In the genomic region with DNA sequence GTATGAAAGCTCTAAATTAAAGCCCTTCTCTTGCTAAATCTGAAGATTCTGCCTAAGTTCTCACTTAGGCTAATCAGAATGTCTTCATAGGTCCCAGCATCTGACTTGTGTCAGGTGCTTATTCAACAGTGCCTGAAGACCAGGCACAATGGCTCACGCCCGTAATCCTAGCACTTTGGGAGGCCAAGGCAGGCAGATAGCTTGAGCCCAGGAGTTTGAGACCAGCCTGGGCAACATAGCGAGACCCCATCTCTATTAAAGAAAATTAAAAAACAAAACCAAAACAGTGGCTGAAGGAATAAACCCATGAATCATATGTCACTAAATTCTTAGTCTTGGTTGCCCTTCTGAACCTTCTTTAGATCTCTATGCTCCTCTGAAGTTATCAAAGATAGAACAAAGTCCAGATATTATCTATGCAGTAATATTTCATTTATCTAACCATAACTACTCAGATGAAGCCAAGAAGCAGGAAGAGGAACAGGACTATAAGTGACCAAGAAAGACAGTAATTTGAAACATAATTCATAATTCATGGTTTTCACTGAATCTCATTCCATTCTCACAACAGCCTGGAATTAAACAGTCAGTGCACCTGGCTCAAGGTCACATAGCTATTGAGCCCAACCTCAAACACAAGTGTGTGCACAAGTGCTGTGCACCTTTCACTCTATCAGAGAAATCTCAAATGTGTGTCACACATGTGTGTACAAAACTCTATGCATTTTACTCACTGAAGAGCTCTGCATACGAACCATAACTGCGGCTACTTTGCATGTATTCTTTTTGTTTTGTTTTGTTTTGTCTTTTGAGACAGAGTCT, we compare ENCODE assay signal across 1 cellular context.
TF ChIP-seq lines count a peak whose summit lies in the region.

No MANE protein-coding gene starts in this region.

TF ChIP-seq in HepG2, 621 proteins besides CTCF, POLR2A, EP300 and RAD21 (continued from another document):
- no peak for TF ChIP-seq SOX13 (IDR thresholded peaks at IDR 0.05)
- TF ChIP-seq SOX13 (CRISPR knock-in tag; conservative IDR thresholded peaks at IDR 0.05 in 1 of 2, IDR thresholded peaks at IDR 0.05 in 1 of 2) = peak in 1 of 2 experiments; percentile 30; a peak in 1 of 4 replicates
- no peak for TF ChIP-seq ZNF3 (CRISPR knock-in tag; IDR thresholded peaks at IDR 0.05)
- TF ChIP-seq, protein P1, sequence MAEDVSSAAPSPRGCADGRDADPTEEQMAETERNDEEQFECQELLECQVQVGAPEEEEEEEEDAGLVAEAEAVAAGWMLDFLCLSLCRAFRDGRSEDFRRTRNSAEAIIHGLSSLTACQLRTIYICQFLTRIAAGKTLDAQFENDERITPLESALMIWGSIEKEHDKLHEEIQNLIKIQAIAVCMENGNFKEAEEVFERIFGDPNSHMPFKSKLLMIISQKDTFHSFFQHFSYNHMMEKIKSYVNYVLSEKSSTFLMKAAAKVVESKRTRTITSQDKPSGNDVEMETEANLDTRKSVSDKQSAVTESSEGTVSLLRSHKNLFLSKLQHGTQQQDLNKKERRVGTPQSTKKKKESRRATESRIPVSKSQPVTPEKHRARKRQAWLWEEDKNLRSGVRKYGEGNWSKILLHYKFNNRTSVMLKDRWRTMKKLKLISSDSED (CRISPR knock-in tag; IDR thresholded peaks at IDR 0.05) = no peak
- TF ChIP-seq, protein P2, sequence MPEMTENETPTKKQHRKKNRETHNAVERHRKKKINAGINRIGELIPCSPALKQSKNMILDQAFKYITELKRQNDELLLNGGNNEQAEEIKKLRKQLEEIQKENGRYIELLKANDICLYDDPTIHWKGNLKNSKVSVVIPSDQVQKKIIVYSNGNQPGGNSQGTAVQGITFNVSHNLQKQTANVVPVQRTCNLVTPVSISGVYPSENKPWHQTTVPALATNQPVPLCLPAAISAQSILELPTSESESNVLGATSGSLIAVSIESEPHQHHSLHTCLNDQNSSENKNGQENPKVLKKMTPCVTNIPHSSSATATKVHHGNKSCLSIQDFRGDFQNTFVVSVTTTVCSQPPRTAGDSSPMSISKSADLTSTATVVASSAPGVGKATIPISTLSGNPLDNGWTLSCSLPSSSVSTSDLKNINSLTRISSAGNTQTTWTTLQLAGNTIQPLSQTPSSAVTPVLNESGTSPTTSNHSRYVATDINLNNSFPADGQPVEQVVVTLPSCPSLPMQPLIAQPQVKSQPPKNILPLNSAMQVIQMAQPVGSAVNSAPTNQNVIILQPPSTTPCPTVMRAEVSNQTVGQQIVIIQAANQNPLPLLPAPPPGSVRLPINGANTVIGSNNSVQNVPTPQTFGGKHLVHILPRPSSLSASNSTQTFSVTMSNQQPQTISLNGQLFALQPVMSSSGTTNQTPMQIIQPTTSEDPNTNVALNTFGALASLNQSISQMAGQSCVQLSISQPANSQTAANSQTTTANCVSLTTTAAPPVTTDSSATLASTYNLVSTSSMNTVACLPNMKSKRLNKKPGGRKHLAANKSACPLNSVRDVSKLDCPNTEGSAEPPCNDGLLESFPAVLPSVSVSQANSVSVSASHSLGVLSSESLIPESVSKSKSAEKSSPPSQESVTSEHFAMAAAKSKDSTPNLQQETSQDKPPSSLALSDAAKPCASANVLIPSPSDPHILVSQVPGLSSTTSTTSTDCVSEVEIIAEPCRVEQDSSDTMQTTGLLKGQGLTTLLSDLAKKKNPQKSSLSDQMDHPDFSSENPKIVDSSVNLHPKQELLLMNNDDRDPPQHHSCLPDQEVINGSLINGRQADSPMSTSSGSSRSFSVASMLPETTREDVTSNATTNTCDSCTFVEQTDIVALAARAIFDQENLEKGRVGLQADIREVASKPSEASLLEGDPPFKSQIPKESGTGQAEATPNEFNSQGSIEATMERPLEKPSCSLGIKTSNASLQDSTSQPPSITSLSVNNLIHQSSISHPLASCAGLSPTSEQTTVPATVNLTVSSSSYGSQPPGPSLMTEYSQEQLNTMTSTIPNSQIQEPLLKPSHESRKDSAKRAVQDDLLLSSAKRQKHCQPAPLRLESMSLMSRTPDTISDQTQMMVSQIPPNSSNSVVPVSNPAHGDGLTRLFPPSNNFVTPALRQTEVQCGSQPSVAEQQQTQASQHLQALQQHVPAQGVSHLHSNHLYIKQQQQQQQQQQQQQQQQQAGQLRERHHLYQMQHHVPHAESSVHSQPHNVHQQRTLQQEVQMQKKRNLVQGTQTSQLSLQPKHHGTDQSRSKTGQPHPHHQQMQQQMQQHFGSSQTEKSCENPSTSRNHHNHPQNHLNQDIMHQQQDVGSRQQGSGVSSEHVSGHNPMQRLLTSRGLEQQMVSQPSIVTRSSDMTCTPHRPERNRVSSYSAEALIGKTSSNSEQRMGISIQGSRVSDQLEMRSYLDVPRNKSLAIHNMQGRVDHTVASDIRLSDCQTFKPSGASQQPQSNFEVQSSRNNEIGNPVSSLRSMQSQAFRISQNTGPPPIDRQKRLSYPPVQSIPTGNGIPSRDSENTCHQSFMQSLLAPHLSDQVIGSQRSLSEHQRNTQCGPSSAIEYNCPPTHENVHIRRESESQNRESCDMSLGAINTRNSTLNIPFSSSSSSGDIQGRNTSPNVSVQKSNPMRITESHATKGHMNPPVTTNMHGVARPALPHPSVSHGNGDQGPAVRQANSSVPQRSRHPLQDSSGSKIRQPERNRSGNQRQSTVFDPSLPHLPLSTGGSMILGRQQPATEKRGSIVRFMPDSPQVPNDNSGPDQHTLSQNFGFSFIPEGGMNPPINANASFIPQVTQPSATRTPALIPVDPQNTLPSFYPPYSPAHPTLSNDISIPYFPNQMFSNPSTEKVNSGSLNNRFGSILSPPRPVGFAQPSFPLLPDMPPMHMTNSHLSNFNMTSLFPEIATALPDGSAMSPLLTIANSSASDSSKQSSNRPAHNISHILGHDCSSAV (CRISPR knock-in tag; IDR thresholded peaks at IDR 0.05; ENCODE audit: borderline replicate concordance) = no peak
- TF ChIP-seq HDAC1 (CRISPR knock-in tag; IDR thresholded peaks at IDR 0.05) = 0 out of 2 replicates have a peak, but pooled peaks have one; percentile 25
- no peak for TF ChIP-seq KDM6A (CRISPR knock-in tag; IDR thresholded peaks at IDR 0.05; ENCODE audit: low read depth)
- peak; percentile 32; the same call in 1 of the 2 replicates for TF ChIP-seq ZNF430 (CRISPR knock-in tag; IDR thresholded peaks at IDR 0.05)
- TF ChIP-seq ASH2L (IDR thresholded peaks at IDR 0.05; ENCODE audit: insufficient read length, low read depth, low read length) = peak; percentile 4
- TF ChIP-seq, protein P3, sequence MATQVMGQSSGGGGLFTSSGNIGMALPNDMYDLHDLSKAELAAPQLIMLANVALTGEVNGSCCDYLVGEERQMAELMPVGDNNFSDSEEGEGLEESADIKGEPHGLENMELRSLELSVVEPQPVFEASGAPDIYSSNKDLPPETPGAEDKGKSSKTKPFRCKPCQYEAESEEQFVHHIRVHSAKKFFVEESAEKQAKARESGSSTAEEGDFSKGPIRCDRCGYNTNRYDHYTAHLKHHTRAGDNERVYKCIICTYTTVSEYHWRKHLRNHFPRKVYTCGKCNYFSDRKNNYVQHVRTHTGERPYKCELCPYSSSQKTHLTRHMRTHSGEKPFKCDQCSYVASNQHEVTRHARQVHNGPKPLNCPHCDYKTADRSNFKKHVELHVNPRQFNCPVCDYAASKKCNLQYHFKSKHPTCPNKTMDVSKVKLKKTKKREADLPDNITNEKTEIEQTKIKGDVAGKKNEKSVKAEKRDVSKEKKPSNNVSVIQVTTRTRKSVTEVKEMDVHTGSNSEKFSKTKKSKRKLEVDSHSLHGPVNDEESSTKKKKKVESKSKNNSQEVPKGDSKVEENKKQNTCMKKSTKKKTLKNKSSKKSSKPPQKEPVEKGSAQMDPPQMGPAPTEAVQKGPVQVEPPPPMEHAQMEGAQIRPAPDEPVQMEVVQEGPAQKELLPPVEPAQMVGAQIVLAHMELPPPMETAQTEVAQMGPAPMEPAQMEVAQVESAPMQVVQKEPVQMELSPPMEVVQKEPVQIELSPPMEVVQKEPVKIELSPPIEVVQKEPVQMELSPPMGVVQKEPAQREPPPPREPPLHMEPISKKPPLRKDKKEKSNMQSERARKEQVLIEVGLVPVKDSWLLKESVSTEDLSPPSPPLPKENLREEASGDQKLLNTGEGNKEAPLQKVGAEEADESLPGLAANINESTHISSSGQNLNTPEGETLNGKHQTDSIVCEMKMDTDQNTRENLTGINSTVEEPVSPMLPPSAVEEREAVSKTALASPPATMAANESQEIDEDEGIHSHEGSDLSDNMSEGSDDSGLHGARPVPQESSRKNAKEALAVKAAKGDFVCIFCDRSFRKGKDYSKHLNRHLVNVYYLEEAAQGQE (IDR thresholded peaks at IDR 0.05; ENCODE audit: borderline replicate concordance in 1 of 2, low read depth in 1 of 2, low read length in 2 of 2) = no peak
- TF ChIP-seq ZNF567 (CRISPR knock-in tag; IDR thresholded peaks at IDR 0.05; ENCODE audit: borderline replicate concordance) = no peak
- TF ChIP-seq, protein P4, sequence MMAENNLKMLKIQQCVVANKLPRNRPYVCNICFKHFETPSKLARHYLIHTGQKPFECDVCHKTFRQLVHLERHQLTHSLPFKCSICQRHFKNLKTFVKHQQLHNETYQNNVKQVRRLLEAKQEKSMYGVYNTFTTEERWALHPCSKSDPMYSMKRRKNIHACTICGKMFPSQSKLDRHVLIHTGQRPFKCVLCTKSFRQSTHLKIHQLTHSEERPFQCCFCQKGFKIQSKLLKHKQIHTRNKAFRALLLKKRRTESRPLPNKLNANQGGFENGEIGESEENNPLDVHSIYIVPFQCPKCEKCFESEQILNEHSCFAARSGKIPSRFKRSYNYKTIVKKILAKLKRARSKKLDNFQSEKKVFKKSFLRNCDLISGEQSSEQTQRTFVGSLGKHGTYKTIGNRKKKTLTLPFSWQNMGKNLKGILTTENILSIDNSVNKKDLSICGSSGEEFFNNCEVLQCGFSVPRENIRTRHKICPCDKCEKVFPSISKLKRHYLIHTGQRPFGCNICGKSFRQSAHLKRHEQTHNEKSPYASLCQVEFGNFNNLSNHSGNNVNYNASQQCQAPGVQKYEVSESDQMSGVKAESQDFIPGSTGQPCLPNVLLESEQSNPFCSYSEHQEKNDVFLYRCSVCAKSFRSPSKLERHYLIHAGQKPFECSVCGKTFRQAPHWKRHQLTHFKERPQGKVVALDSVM (CRISPR knock-in tag; IDR thresholded peaks at IDR 0.05) = 0 out of 2 replicates have a peak, but pooled peaks have one; percentile 17
- 0 out of 2 replicates have a peak, but pooled peaks have one; percentile 39 for TF ChIP-seq NAIF1 (CRISPR knock-in tag; IDR thresholded peaks at IDR 0.05; ENCODE audit: borderline replicate concordance)
- TF ChIP-seq ZNF614 (CRISPR knock-in tag; IDR thresholded peaks at IDR 0.05; ENCODE audit: borderline replicate concordance) = no peak
- TF ChIP-seq ELF4 (CRISPR knock-in tag; IDR thresholded peaks at IDR 0.05; ENCODE audit: borderline replicate concordance) = no peak
- TF ChIP-seq THYN1 (CRISPR knock-in tag; IDR thresholded peaks at IDR 0.05; ENCODE audit: borderline replicate concordance, low read depth) = no peak
- no peak for TF ChIP-seq KAT8 (CRISPR knock-in tag; IDR thresholded peaks at IDR 0.05)
- peak; percentile 44; the same call in 1 of the 2 replicates for TF ChIP-seq MXD4 (CRISPR knock-in tag; IDR thresholded peaks at IDR 0.05)
- no peak for TF ChIP-seq GATAD1 (CRISPR knock-in tag; IDR thresholded peaks at IDR 0.05)
- TF ChIP-seq GABPA (IDR thresholded peaks at IDR 0.05; ENCODE audit: low read depth, low read length) = no peak
- TF ChIP-seq GABPA (CRISPR knock-in tag; IDR thresholded peaks at IDR 0.05; ENCODE audit: low read depth) = no peak
- TF ChIP-seq ESRRA (CRISPR knock-in tag; IDR thresholded peaks at IDR 0.05; ENCODE audit: low read depth) = 0 out of 2 replicates have a peak, but pooled peaks have one; percentile 41
